Comparison of ENCODE assay signal across 12 cellular contexts in the genomic region with DNA sequence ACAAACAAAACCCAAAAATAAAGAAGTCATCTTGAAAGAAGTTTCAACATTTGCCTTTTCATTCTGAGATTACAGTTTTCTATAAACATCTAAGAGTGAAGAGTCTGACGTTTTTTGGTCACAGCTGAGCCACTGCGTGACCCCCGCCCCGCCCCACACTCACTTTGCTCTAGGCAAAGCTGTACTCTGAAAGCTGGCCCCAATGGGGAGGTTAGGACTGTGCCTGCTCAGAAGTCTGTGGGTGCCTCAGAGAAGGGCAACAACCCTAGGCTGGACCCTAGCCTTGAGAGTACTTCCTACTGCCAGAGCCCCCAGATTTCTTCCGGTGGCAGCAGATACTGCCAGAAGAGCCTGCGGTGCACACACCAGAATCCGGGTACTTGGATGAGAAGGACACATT. TPM values are rescaled to one million over a fixed set of nuclear protein-coding genes. Genes with fewer than 3 reads are reported as not detected.
DNase-seq lines count a peak whose midpoint lies in the region; ATAC-seq, FAIRE-seq and TF ChIP-seq lines count a peak whose summit lies in the region.
"Had no signal": no experiment of that assay in that cellular context is flagged by ENCODE, and none has a peak within 500 bp of the region (broad histone marks: within the 10 kb centered on the region; RNA-seq: fewer than 3 reads in every experiment).

No MANE protein-coding gene starts in this region.

- peaks cover 18% of the 10 kb centered on the region for H3K36me3 Mint-ChIP-seq in activated naive CD4-positive, alpha-beta T cell treated with anti-CD3 and anti-CD28 coated beads for 36 hours (ENCODE audit: low read depth)
- peaks cover 37% of the 10 kb centered on the region for H3K36me3 Mint-ChIP-seq in activated T-helper 17 cell treated with anti-CD3 and anti-CD28 coated beads, Interleukin-2, amount 50 U/mL, for 72 hours (ENCODE audit: low read depth)
- peaks cover 11% of the 10 kb centered on the region for H3K36me3 Mint-ChIP-seq in type B pancreatic cell

- 80 to 99% methylated on average over 2 to 7 of the region's 7 CpGs for WGBS in mesodermal cell (ENCODE audit: insufficient coverage in 2 of 2), 2 experiments

- intact Hi-C loops in activated naive CD4-positive, alpha-beta T cell treated with anti-CD3 and anti-CD28 coated beads for 36 hours (cut with micrococcal nuclease) = no loop called here

- peak overlapping the region; percentile 25 for H3K27ac Mint-ChIP-seq in activated naive CD4-positive, alpha-beta T cell treated with anti-CD3 and anti-CD28 coated beads for 36 hours
- peak overlapping the region; percentile 25 for H3K27ac Mint-ChIP-seq in activated T-helper 17 cell treated with anti-CD3 and anti-CD28 coated beads, Interleukin-2, amount 50 U/mL, for 72 hours
- H3K27ac Mint-ChIP-seq in type B pancreatic cell = peak overlapping the region; percentile 88

- no peak overlapping the region for H3K4me3 ChIP-seq in mesodermal cell (ENCODE audit: extremely low read depth, insufficient read depth, low read length, poor library complexity, severe bottlenecking)

- ATAC-seq in activated T-helper 17 cell treated with anti-CD3 and anti-CD28 coated beads, Interleukin-2, amount 50 U/mL, for 72 hours (replicated peaks) = peak; percentile 71
- ATAC-seq in HG03442 (IDR thresholded peaks at IDR 0.05; ENCODE audit: unreplicated experiment) = no peak

- no peaks in the 10 kb centered on the region for H3K9me3 ChIP-seq in mesodermal cell (ENCODE audit: control insufficient read depth, low read length)

- H3K9me3 Mint-ChIP-seq in activated naive CD4-positive, alpha-beta T cell treated with anti-CD3 and anti-CD28 coated beads for 36 hours = no peaks in the 10 kb centered on the region
- H3K9me3 Mint-ChIP-seq in activated T-helper 17 cell treated with anti-CD3 and anti-CD28 coated beads, Interleukin-2, amount 50 U/mL, for 72 hours = no peaks in the 10 kb centered on the region
- H3K9me3 Mint-ChIP-seq in type B pancreatic cell = no peaks in the 10 kb centered on the region

- no peaks in the 10 kb centered on the region for H3K27me3 Mint-ChIP-seq in activated naive CD4-positive, alpha-beta T cell treated with anti-CD3 and anti-CD28 coated beads for 36 hours (ENCODE audit: low read depth)
- no peaks in the 10 kb centered on the region for H3K27me3 Mint-ChIP-seq in activated T-helper 17 cell treated with anti-CD3 and anti-CD28 coated beads, Interleukin-2, amount 50 U/mL, for 72 hours
- no peaks in the 10 kb centered on the region for H3K27me3 Mint-ChIP-seq in type B pancreatic cell

- H3K36me3 ChIP-seq in mesodermal cell (ENCODE audit: control insufficient read depth, insufficient read depth, low read length) = peaks cover 35% of the 10 kb centered on the region

- no peak overlapping the region for H3K4me3 Mint-ChIP-seq in activated naive CD4-positive, alpha-beta T cell treated with anti-CD3 and anti-CD28 coated beads for 36 hours
- H3K4me3 Mint-ChIP-seq in activated T-helper 17 cell treated with anti-CD3 and anti-CD28 coated beads, Interleukin-2, amount 50 U/mL, for 72 hours = no peak overlapping the region
- no peak overlapping the region for H3K4me3 Mint-ChIP-seq in type B pancreatic cell

- FAIRE-seq in HTR-8/SVneo (lab: Jason Lieb, UNC) = no peak

- TF ChIP-seq CTCF in type B pancreatic cell (conservative IDR thresholded peaks at IDR 0.05) (no peak), GM13976 (IDR thresholded peaks at IDR 0.05; ENCODE audit: borderline replicate concordance, control extremely low read depth, extremely low read depth, insufficient read depth, missing control alignments) (no peak)

- CTCF ChIA-PET in activated naive CD4-positive, alpha-beta T cell treated with anti-CD3 and anti-CD28 coated beads for 36 hours (lab: Charles Lee) = interaction anchor here (0.8 to 1.2 kb wide), 3 partner anchors 14 to 214 kb away, joined by 3 to 4 read pairs (median 3); no protein-coding TSS in a partner anchor

- peak overlapping the region; percentile 96 for H3K27ac ChIP-seq in mesodermal cell (ENCODE audit: low read depth, low read length, severe bottlenecking)

- in situ Hi-C loops in GM13976 (cut with MboI; ENCODE audit: low sequenced_read_pairs, unreplicated experiment) = no loop called here

- peaks cover 25% of the 10 kb centered on the region for H3K4me1 ChIP-seq in mesodermal cell (ENCODE audit: control insufficient read depth, insufficient read depth, low read length, poor library complexity, severe bottlenecking)

- no peaks in the 10 kb centered on the region for H3K4me1 Mint-ChIP-seq in activated naive CD4-positive, alpha-beta T cell treated with anti-CD3 and anti-CD28 coated beads for 36 hours (ENCODE audit: low read depth)
- H3K4me1 Mint-ChIP-seq in activated T-helper 17 cell treated with anti-CD3 and anti-CD28 coated beads, Interleukin-2, amount 50 U/mL, for 72 hours = peaks cover 6% of the 10 kb centered on the region
- H3K4me1 Mint-ChIP-seq in type B pancreatic cell (ENCODE audit: unreplicated experiment) = no peaks in the 10 kb centered on the region

- no peak for DNase-seq in activated naive CD4-positive, alpha-beta T cell treated with anti-CD3 and anti-CD28 coated beads for 36 hours
- no peak for DNase-seq in activated naive CD4-positive, alpha-beta T cell treated with Interleukin-2 at 50 U/mL for 16 hours
- DNase-seq in type B pancreatic cell (ENCODE audit: extremely low spot score, unreplicated experiment) = no peak
- no peak for DNase-seq in GM13976 (ENCODE audit: low spot score)
- DNase-seq in HTR-8/SVneo (ENCODE audit: insufficient read length, low spot score) = no peak
- DNase-seq: activated naive CD4-positive, alpha-beta T cell treated with anti-CD3 and anti-CD28 coated beads, Interleukin-2, amount 50 U/mL, for 16 hours; effector memory CD4-positive, alpha-beta T cell; NCI-H1092 treated with DMSO at 0.1 percent for 48 hours; stimulated activated CD4-positive, alpha-beta T cell treated with anti-CD3 and anti-CD28 coated beads, Interleukin-4, amount 100 ng/mL, for 1 hour had no signal

RNA-seq across cellular contexts. Expression of a gene that starts 19.4 kb away (rescaled TPM):
- total RNA-seq in activated naive CD4-positive, alpha-beta T cell treated with anti-CD3 and anti-CD28 coated beads for 36 hours = 1 to 10 TPM; 7.2 to 8.1 TPM
- total RNA-seq in activated T-helper 17 cell treated with anti-CD3 and anti-CD28 coated beads, Interleukin-2, amount 50 U/mL, for 72 hours = 1 to 10 TPM; 6.6 to 8.4 TPM
- polyA plus RNA-seq in mesodermal cell (2013, experiment 1 of 2) = 13.6 TPM
- 14.9 TPM for polyA plus RNA-seq in mesodermal cell (2013, experiment 2 of 2)
- total RNA-seq in type B pancreatic cell (ENCODE audit: low replicate concordance) = 12.3 and 15.0 TPM in 2 replicates

RNA-seq across cellular contexts. Expression of a gene that starts 19.5 kb away (rescaled TPM):
- 10 to 100 TPM; 35.4 to 37.2 TPM for total RNA-seq in activated naive CD4-positive, alpha-beta T cell treated with anti-CD3 and anti-CD28 coated beads for 36 hours
- total RNA-seq in activated T-helper 17 cell treated with anti-CD3 and anti-CD28 coated beads, Interleukin-2, amount 50 U/mL, for 72 hours = 10 to 100 TPM; 48.1 to 48.2 TPM
- polyA plus RNA-seq in mesodermal cell (2013, experiment 1 of 2) = 15.8 TPM
- 12.4 TPM for polyA plus RNA-seq in mesodermal cell (2013, experiment 2 of 2)
- total RNA-seq in type B pancreatic cell (ENCODE audit: low replicate concordance) = 34.9 and 35.0 TPM in 2 replicates

Comparison
In these comparisons a context has a peak if more than half of its experiments do, and no peak if none do; other contexts are left out.
1. H3K27ac Mint-ChIP-seq: peak in every context shown above with its lines; median percentile 88 in type B pancreatic cell; 25 in activated naive CD4-positive, alpha-beta T cell treated with anti-CD3 and anti-CD28 coated beads for 36 hours; 25 in activated T-helper 17 cell treated with anti-CD3 and anti-CD28 coated beads, Interleukin-2, amount 50 U/mL, for 72 hours.